9 cellular contexts compared by ENCODE assay signal in the genomic region with DNA sequence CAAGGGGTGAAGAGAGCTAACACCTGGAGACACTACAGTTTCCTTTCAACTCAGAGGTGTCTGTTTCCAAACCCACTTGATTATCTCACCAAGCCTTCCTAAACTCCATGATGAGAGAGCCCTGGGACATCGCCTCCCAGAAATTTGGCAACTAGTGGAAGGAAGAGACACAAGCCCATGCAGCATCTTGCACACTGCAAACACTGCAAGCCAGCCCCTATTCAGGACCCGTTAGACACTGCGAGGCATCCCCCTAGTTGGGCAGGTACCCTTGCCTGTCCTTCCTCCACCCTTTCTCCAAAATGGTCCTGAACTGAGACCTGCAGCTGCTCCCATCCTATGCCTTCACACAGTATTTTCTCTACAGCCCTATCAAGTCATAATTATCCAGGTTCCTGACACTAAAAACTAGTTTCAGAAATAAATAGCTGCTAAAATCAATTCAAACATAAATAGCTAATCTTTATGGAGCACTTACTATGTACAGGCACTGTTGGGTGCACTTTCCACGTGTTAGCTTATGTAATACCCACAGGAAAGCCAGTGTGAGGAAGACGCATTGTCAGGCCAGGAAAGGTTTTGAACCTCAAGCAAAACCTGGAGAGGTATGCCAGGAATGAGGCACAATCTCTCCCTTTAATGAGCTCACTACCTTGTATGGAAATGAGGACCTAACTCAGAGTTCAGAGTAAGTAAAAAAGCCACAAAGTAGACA. TPM values are rescaled to one million over a fixed set of nuclear protein-coding genes. Genes with fewer than 3 reads are reported as not detected.
DNase-seq lines count a peak whose midpoint lies in the region; ATAC-seq and TF ChIP-seq lines count a peak whose summit lies in the region.
"Had no signal": no experiment of that assay in that cellular context is flagged by ENCODE, and none has a peak within 500 bp of the region (broad histone marks: within the 10 kb centered on the region; RNA-seq: fewer than 3 reads in every experiment).

No MANE protein-coding gene starts in this region.

- H3K4me1 ChIP-seq in HAP-1 = peaks cover 10% of the 10 kb centered on the region
- peaks cover 49% of the 10 kb centered on the region for H3K4me1 ChIP-seq in body of pancreas
- peaks cover 0 to 49% (median 12%) of the 10 kb centered on the region in 6 donors for H3K4me1 ChIP-seq in spleen

- TF ChIP-seq CTCF in body of pancreas (IDR thresholded peaks at IDR 0.05) (no peak), spleen (IDR thresholded peaks at IDR 0.05 in 8 of 11, conservative IDR thresholded peaks at IDR 0.05 in 3 of 11) (no peak)

- H3K9me3 ChIP-seq in HAP-1 = no peaks in the 10 kb centered on the region
- no peaks in the 10 kb centered on the region for H3K9me3 ChIP-seq in body of pancreas
- H3K9me3 ChIP-seq in spleen = no peaks in the 10 kb centered on the region

- no peak for DNase-seq in HAP-1 (ENCODE audit: low spot score in 2 of 2)
- DNase-seq in body of pancreas = peak in 2 of 4 donors; percentile 26 to 30
- peak; percentile 79 for DNase-seq in islet precursor cell
- no peak for DNase-seq in spleen
- DNase-seq in DMS153 (lab: John Stamatoyannopoulos, UW) = no peak
- no peak for DNase-seq in NOMO-1 (lab: John Stamatoyannopoulos, UW; ENCODE audit: unreplicated experiment in 2 of 2)
- DNase-seq: activated gamma-delta T cell had no signal

- no peak for ATAC-seq in body of pancreas
- ATAC-seq in HG03175 (IDR thresholded peaks at IDR 0.05; ENCODE audit: unreplicated experiment) = no peak
- ATAC-seq in GM19467 (IDR thresholded peaks at IDR 0.05; ENCODE audit: unreplicated experiment) = no peak

- H3K27me3 ChIP-seq in HAP-1 (ENCODE audit: low read depth) = no peaks in the 10 kb centered on the region
- no peaks in the 10 kb centered on the region for H3K27me3 ChIP-seq in body of pancreas
- H3K27me3 ChIP-seq in spleen (replicated peaks in 1 of 7) = peaks cover 0 to 52% (median 18%) of the 10 kb centered on the region in 7 donors

- intact Hi-C loops in body of pancreas (cut with DNase I) = no loop called here
- intact Hi-C loops in spleen (cut with DNase I; ENCODE audit: low total_unique reads) = loop anchor here (10.0 kb wide), 1 partner anchor 251 kb away; no protein-coding TSS in a partner anchor

- H3K36me3 ChIP-seq in HAP-1 (replicated peaks) (no peaks in the 10 kb centered on the region), body of pancreas (replicated peaks in 1 of 2; ENCODE audit: insufficient read depth in 1 of 2, low read depth in 2 of 2) (no peaks in the 10 kb centered on the region), spleen (no peaks in the 10 kb centered on the region)

- TF ChIP-seq POLR2A in body of pancreas (IDR thresholded peaks at IDR 0.05) (no peak), spleen (IDR thresholded peaks at IDR 0.05) (no peak)

- WGBS in body of pancreas, 2 donors = 30 to 31% methylated on average over 5 of the region's 5 CpGs
- WGBS in spleen, 5 donors = 41 to 72% (median 56%) methylated on average over 5 of the region's 5 CpGs

- H3K4me3 ChIP-seq in HAP-1 (peak overlapping the region; percentile 89; the same call in 1 of the 2 replicates), body of pancreas (no peak overlapping the region), spleen (peak overlapping the region; percentile 6 to 74 (median 55))

- H3K27ac ChIP-seq in body of pancreas (peak overlapping the region in 3 of 4 donors; percentile 97 to 98 (median 97)), spleen (peak overlapping the region in 6 of 8 donors; percentile 85 to 96 (median 91))

- in situ Hi-C loops in HAP-1 (cut with MboI; ENCODE audit: low sequenced_read_pairs) = no loop called here

RNA-seq across cellular contexts. Expression of a gene that starts 2.8 kb away (rescaled TPM):
- total RNA-seq in body of pancreas = 10 to 100 TPM; 44.2 to 63.6 TPM
- 100 to 1,000 TPM in 1 of 7 donors, 10 to 100 TPM in 6; 43.1 to 104 (median 88.9) TPM for total RNA-seq in spleen
- 10 to 100 TPM in 1 of 3 donors, 1 to 10 TPM in 2; 3.5 to 16.1 (median 7.8) TPM for polyA plus RNA-seq in spleen

Comparison
In these comparisons a context has a peak if more than half of its experiments do, and no peak if none do; other contexts are left out.
1. H3K4me3 ChIP-seq: peak in HAP-1 (single experiment) and spleen (8 of 8); none in body of pancreas (0 of 2).